13 cellular contexts compared by ENCODE assay signal in the genomic region with DNA sequence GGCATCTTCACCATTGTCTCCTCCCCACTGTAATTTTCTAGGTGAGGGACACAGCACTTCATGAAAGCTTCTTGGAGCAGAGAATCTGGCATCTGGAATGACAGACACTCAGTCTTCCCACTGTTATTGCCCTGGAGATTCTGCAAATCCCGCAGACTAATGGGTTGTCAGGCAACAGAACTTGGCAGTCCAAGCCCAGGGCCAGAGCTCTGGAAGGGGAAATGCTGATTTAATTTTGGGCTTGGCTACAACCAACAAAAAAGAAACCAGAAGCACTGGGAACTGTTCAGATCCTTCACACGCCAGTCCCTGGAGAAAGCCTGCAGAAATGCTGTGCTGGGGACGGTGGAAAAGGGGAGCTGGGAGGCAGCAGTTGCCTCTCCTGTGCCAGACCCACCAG.
DNase-seq lines count a peak whose midpoint lies in the region; TF ChIP-seq lines count a peak whose summit lies in the region.
"Had no signal": no experiment of that assay in that cellular context is flagged by ENCODE, and none has a peak within 500 bp of the region (broad histone marks: within the 10 kb centered on the region; RNA-seq: fewer than 3 reads in every experiment).

No MANE protein-coding gene starts in this region.

- DNase-seq in GM23248 (peak; percentile 14), midbrain (lab: John Stamatoyannopoulos, UW) (peak; percentile 53), superior temporal gyrus (ENCODE audit: extremely low spot score) (peak; percentile 36), erythroblast (lab: John Stamatoyannopoulos, UW) (no peak)
- DNase-seq in activated CD4-positive, CD25-positive, alpha-beta regulatory T cell treated with anti-CD3 and anti-CD28 coated beads, Interleukin-2, amount 50 U/mL, for 72 hours, result no peak
- no peak for DNase-seq in stimulated activated CD4-positive, alpha-beta T cell treated with anti-CD3 and anti-CD28 coated beads, Interleukin-4, amount 100 ng/mL, for 24 hours
- no peak for DNase-seq in stimulated activated CD4-positive, alpha-beta T cell treated with anti-CD3 and anti-CD28 coated beads, Interleukin-4, amount 100 ng/mL, for 4 hours
- DNase-seq: activated CD4-positive, alpha-beta T cell treated with anti-CD3 and anti-CD28 coated beads, Interleukin-2, amount 10 ng/mL, durations not matched to agents 24 days and 14 days; CD8-positive, alpha-beta T cell; KG1; stimulated activated CD4-positive, alpha-beta T cell treated with anti-CD3 and anti-CD28 coated beads, Interleukin-12 subunit alpha, Interleukin-12 subunit beta, amount 100 ng/mL, for 4 hours; T-helper 1 cell had no signal

- no peak overlapping the region for H2AFZ ChIP-seq in GM23248

- H3K4me3 ChIP-seq in GM23248 (no peak overlapping the region), esophagus (ENCODE audit: low read depth in 1 of 2, low read length in 2 of 2) (no peak overlapping the region)

- no peaks in the 10 kb centered on the region for H3K79me2 ChIP-seq in GM23248 (ENCODE audit: insufficient read depth)

- H3K36me3 ChIP-seq in GM23248 (ENCODE audit: low read depth), result no peaks in the 10 kb centered on the region; the same call in 1 of the 2 replicates
- H3K36me3 ChIP-seq in esophagus (ENCODE audit: control insufficient read depth in 2 of 2, insufficient read depth in 2 of 2, low read length in 1 of 2), result peaks cover 0 to 6% of the 10 kb centered on the region in 2 donors

- H3K27ac ChIP-seq in GM23248 (no peak overlapping the region), esophagus (ENCODE audit: low read depth in 2 of 2, low read length in 1 of 2) (peak overlapping the region; percentile 85 to 87)

- in situ Hi-C loops in GM23248 (cut with MboI), result loop anchor here (10.0 kb wide), 1 partner anchor 61 kb away; no protein-coding TSS in a partner anchor

- WGBS in GM23248 (ENCODE audit: low coverage in 1 of 2, low lambda C conversion rate in 2 of 2, missing lambda C conversion rate in 2 of 2), 2 experiments, result 33 to 35% methylated on average over 3 of the region's 3 CpGs
- 29 to 46% methylated on average over 3 of the region's 3 CpGs for WGBS in esophagus, 2 donors

- no peak overlapping the region for H3K4me2 ChIP-seq in GM23248 (ENCODE audit: unreplicated experiment)

- H3K9ac ChIP-seq in GM23248, result no peak overlapping the region

- TF ChIP-seq POLR2A in erythroblast (IDR thresholded peaks at IDR 0.05; ENCODE audit: low read length), result no peak

- H3K27me3 ChIP-seq in GM23248 (replicated peaks; ENCODE audit: insufficient read depth) (no peaks in the 10 kb centered on the region), esophagus (ENCODE audit: control insufficient read depth in 1 of 2, insufficient read depth in 2 of 2, low read length in 2 of 2) (no peaks in the 10 kb centered on the region)

- no peaks in the 10 kb centered on the region for H3F3A ChIP-seq in GM23248 (ENCODE audit: insufficient read depth)

- H3K9me3 ChIP-seq in GM23248 (ENCODE audit: low read depth), result no peaks in the 10 kb centered on the region
- H3K9me3 ChIP-seq in esophagus (ENCODE audit: control insufficient read depth in 2 of 2, insufficient read depth in 1 of 2, low read depth in 1 of 2, low read length in 1 of 2), result no peaks in the 10 kb centered on the region

- H3K9me2 ChIP-seq in GM23248 (ENCODE audit: insufficient read depth), result no peaks in the 10 kb centered on the region

- H4K20me1 ChIP-seq in GM23248 (ENCODE audit: insufficient read depth), result no peaks in the 10 kb centered on the region

- no peaks in the 10 kb centered on the region for H3K4me1 ChIP-seq in GM23248 (ENCODE audit: insufficient read depth)
- H3K4me1 ChIP-seq in esophagus (ENCODE audit: control insufficient read depth in 2 of 2, insufficient read depth in 2 of 2, low read length in 1 of 2), result peaks cover 6 to 12% of the 10 kb centered on the region in 2 donors

Comparison
In these comparisons a context has a peak if more than half of its experiments do, and no peak if none do; other contexts are left out.
1. DNase-seq: peak in GM23248 (single experiment), midbrain (single experiment) and superior temporal gyrus (single experiment); none in activated CD4-positive, CD25-positive, alpha-beta regulatory T cell treated with anti-CD3 and anti-CD28 coated beads, Interleukin-2, amount 50 U/mL, for 72 hours (single experiment), stimulated activated CD4-positive, alpha-beta T cell treated with anti-CD3 and anti-CD28 coated beads, Interleukin-4, amount 100 ng/mL, for 24 hours (single experiment), stimulated activated CD4-positive, alpha-beta T cell treated with anti-CD3 and anti-CD28 coated beads, Interleukin-4, amount 100 ng/mL, for 4 hours (0 of 2) and erythroblast (0 of 2).